In the genomic region with DNA sequence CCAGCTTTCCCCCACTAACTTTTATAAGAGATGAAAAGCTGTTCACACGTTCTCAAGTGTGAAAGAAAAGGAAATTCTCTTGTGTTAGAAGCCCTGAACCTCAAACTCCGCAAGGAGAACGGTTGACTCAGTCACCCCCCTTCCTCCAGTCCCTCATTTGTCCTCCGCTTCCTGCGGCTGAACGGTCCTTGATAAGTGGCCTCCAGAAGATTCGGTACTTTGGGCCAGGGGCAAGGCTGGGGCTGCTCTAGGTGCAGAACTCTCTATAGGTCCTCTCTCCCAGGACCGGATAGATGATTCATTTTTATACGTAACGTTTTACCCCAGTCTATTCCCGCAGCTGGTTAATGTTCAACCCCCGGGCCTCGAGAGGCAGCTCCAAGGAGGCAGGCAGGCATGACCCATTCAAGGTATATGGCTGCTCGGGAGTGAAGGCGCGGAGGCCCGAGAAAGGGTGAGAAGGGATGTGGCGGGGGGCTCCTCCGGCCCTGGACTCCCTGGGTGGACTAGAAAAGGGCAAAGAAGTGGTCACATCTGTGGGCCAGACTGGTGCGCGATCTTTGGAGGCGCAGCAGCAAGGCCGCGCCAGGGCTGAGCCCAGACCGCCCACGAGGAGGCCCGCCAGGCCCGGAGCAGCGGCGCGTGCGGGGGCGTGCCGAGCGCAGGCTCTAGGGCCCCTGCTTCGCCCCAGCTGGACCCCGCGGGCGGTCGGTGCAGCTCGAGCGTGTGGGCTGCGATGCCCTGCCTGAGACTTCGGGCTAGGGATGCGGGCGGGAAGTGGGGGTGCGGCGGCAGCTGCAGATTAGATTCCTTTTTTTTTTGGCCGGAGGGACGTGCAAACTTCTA, we compare ENCODE assay signal across 11 cellular contexts. TPM values are rescaled to one million over a fixed set of nuclear protein-coding genes. Genes with fewer than 3 reads are reported as not detected.
A peak's percentile ranks its signal among the peaks of the same experiment; 100 is the strongest.
DNase-seq lines count a peak whose midpoint lies in the region; ATAC-seq, FAIRE-seq and TF ChIP-seq lines count a peak whose summit lies in the region.
"Had no signal": no experiment of that assay in that cellular context is flagged by ENCODE, and none has a peak within 500 bp of the region (broad histone marks: within the 10 kb centered on the region; RNA-seq: fewer than 3 reads in every experiment).

No MANE protein-coding gene starts in this region.

- no peak overlapping the region for H3K27ac Mint-ChIP-seq in activated T-helper 2 cell treated with anti-CD3 and anti-CD28 coated beads, Interferon-gamma antibody, Interleukin-2, Interleukin-4, amounts not matched to agents 10 μg/mL and 5 μg/mL and 100 μg/mL, durations not matched to agents 14 hours and 24 hours and 36 hours
- H3K27ac Mint-ChIP-seq: type B pancreatic cell had no signal

- H3K27ac ChIP-seq in lower lobe of right lung (no peak overlapping the region), adrenal gland (no peak overlapping the region)
- H3K27ac ChIP-seq: parathyroid adenoma had no signal

- H3K27me3 ChIP-seq in lower lobe of right lung (ENCODE audit: low read depth) (peaks cover 77% of the 10 kb centered on the region), adrenal gland (peaks cover 62% of the 10 kb centered on the region)

- no peak overlapping the region for H3K4me3 Mint-ChIP-seq in activated T-helper 2 cell treated with anti-CD3 and anti-CD28 coated beads, Interferon-gamma antibody, Interleukin-2, Interleukin-4, amounts not matched to agents 10 μg/mL and 5 μg/mL and 100 μg/mL, durations not matched to agents 14 hours and 24 hours and 36 hours (ENCODE audit: low read depth)
- H3K4me3 Mint-ChIP-seq: type B pancreatic cell had no signal

- H3K4me3 ChIP-seq in lower lobe of right lung (no peak overlapping the region), adrenal gland (no peak overlapping the region)

- H3K4me1 Mint-ChIP-seq in activated T-helper 2 cell treated with anti-CD3 and anti-CD28 coated beads, Interferon-gamma antibody, Interleukin-2, Interleukin-4, amounts not matched to agents 10 μg/mL and 5 μg/mL and 100 μg/mL, durations not matched to agents 14 hours and 24 hours and 36 hours (ENCODE audit: low read depth) = no peaks in the 10 kb centered on the region

- H3K4me1 ChIP-seq in lower lobe of right lung (peaks cover 9% of the 10 kb centered on the region), adrenal gland (replicated peaks in 1 of 2) (no peaks in the 10 kb centered on the region)
- H3K4me1 ChIP-seq: parathyroid adenoma had no signal

- H3K36me3 ChIP-seq in lower lobe of right lung = no peaks in the 10 kb centered on the region
- H3K36me3 ChIP-seq in adrenal gland (replicated peaks in 1 of 2) = no peaks in the 10 kb centered on the region

- FAIRE-seq in GM18507 (lab: Jason Lieb, UNC) = peak; percentile 77

- H3K9me3 ChIP-seq in lower lobe of right lung (no peaks in the 10 kb centered on the region), adrenal gland (replicated peaks in 1 of 3) (no peaks in the 10 kb centered on the region)

- TF ChIP-seq POLR2A in adrenal gland (IDR thresholded peaks at IDR 0.05) = no peak

- TF ChIP-seq CTCF in lower lobe of right lung (IDR thresholded peaks at IDR 0.05) (no peak), adrenal gland (IDR thresholded peaks at IDR 0.05) (no peak)

- H3K27me3 Mint-ChIP-seq in activated T-helper 2 cell treated with anti-CD3 and anti-CD28 coated beads, Interferon-gamma antibody, Interleukin-2, Interleukin-4, amounts not matched to agents 10 μg/mL and 5 μg/mL and 100 μg/mL, durations not matched to agents 14 hours and 24 hours and 36 hours (ENCODE audit: low read depth) = peaks cover 70% of the 10 kb centered on the region

- intact Hi-C loops in lower lobe of right lung (cut with DNase I) = no loop called here
- intact Hi-C loops in adrenal gland (cut with DNase I) = no loop called here
- intact Hi-C loops in activated T-helper 2 cell treated with anti-CD3 and anti-CD28 coated beads, Interferon-gamma antibody, Interleukin-2, Interleukin-4, amounts not matched to agents 10 μg/mL and 5 μg/mL and 100 μg/mL, durations not matched to agents 14 hours and 24 hours and 36 hours (cut with micrococcal nuclease) = no loop called here

- DNase-seq in GM18507 (ENCODE audit: extremely low spot score, insufficient read length, low read depth) = peak; percentile 33
- DNase-seq in HPDE6-E6E7 (ENCODE audit: extremely low spot score) = peak; percentile 49
- no peak for DNase-seq in lower lobe of right lung
- DNase-seq in adrenal gland = no peak
- no peak for DNase-seq in ureter (ENCODE audit: low spot score)
- no peak for DNase-seq in activated T-helper 2 cell treated with anti-CD3 and anti-CD28 coated beads, Interferon-gamma antibody, Interleukin-2, Interleukin-4, amounts not matched to agents 10 μg/mL and 5 μg/mL and 100 μg/mL, durations not matched to agents 14 hours and 24 hours and 36 hours (ENCODE audit: low spot score)
- DNase-seq in superior temporal gyrus (ENCODE audit: extremely low spot score) = no peak
- DNase-seq: NCI-H1694 treated with DMSO at 0.1 percent for 48 hours had no signal

- ATAC-seq in GM21786 (IDR thresholded peaks at IDR 0.05; ENCODE audit: unreplicated experiment) (peak; percentile 84), lower lobe of right lung (peak; percentile 27 to 57)

- WGBS in adrenal gland, 4 donors = 5 to 13% (median 8%) methylated on average over 21 to 50 of the region's 50 CpGs

- H3K36me3 Mint-ChIP-seq in activated T-helper 2 cell treated with anti-CD3 and anti-CD28 coated beads, Interferon-gamma antibody, Interleukin-2, Interleukin-4, amounts not matched to agents 10 μg/mL and 5 μg/mL and 100 μg/mL, durations not matched to agents 14 hours and 24 hours and 36 hours (ENCODE audit: low read depth) = peaks cover 2% of the 10 kb centered on the region
- H3K36me3 Mint-ChIP-seq: type B pancreatic cell had no signal

- no peaks in the 10 kb centered on the region for H3K9me3 Mint-ChIP-seq in activated T-helper 2 cell treated with anti-CD3 and anti-CD28 coated beads, Interferon-gamma antibody, Interleukin-2, Interleukin-4, amounts not matched to agents 10 μg/mL and 5 μg/mL and 100 μg/mL, durations not matched to agents 14 hours and 24 hours and 36 hours
- H3K9me3 Mint-ChIP-seq: type B pancreatic cell had no signal

RNA-seq across cellular contexts. Expression of a gene that starts 11.7 kb away (rescaled TPM):
- total RNA-seq in lower lobe of right lung = not detected
- total RNA-seq in adrenal gland = not detected
- polyA plus RNA-seq in adrenal gland = not detected
- not detected for total RNA-seq in ureter
- total RNA-seq in activated T-helper 2 cell treated with anti-CD3 and anti-CD28 coated beads, Interferon-gamma antibody, Interleukin-2, Interleukin-4, amounts not matched to agents 10 μg/mL and 5 μg/mL and 100 μg/mL, durations not matched to agents 14 hours and 24 hours and 36 hours = not detected in 2 replicates

Comparison
In these comparisons a context has a peak if more than half of its experiments do, and no peak if none do; other contexts are left out.
1. DNase-seq: peak in GM18507 (single experiment) and HPDE6-E6E7 (single experiment); none in lower lobe of right lung (single experiment), adrenal gland (0 of 7), ureter (single experiment), activated T-helper 2 cell treated with anti-CD3 and anti-CD28 coated beads, Interferon-gamma antibody, Interleukin-2, Interleukin-4, amounts not matched to agents 10 μg/mL and 5 μg/mL and 100 μg/mL, durations not matched to agents 14 hours and 24 hours and 36 hours (single experiment) and superior temporal gyrus (single experiment).